18 cellular contexts compared by ENCODE assay signal in genomic region chr1:204950353-204951001, GRCh38.
DNase-seq lines count a peak whose midpoint lies in the region; ATAC-seq, FAIRE-seq and TF ChIP-seq lines count a peak whose summit lies in the region.
"Had no signal": no experiment of that assay in that cellular context is flagged by ENCODE, and none has a peak within 500 bp of the region (broad histone marks: within the 10 kb centered on the region; RNA-seq: fewer than 3 reads in every experiment).

No MANE protein-coding gene starts in this region.

- TF ChIP-seq CTCF in K562 (IDR thresholded peaks at IDR 0.05 in 2 of 3, conservative IDR thresholded peaks at IDR 0.05 in 1 of 3; ENCODE audit: insufficient read depth in 2 of 3, low read depth in 1 of 3, low read length in 3 of 3): no peak
- TF ChIP-seq CTCF in progenitor cell of endocrine pancreas (IDR thresholded peaks at IDR 0.05; ENCODE audit: unreplicated experiment): no peak

- no peaks in the 10 kb centered on the region for H3K9me3 Mint-ChIP-seq in progenitor cell of endocrine pancreas (ENCODE audit: low read depth)

- POLR2A ChIA-PET in K562 (lab: Yijun Ruan, JAX): no interaction called here

- no peak overlapping the region for H3K4me3 ChIP-seq in K562
- H3K4me3 ChIP-seq: PC-9, SJCRH30 had no signal

- DNase-seq in NCI-H82 (lab: John Stamatoyannopoulos, UW): peak; percentile 42
- DNase-seq in NCI-H82 treated with DMSO at 0.1 percent for 48 hours (lab: John Stamatoyannopoulos, UW; ENCODE audit: unreplicated experiment): no peak
- DNase-seq in K562 (ENCODE audit: extremely low read depth in 1 of 4, low spot score in 3 of 4): no peak
- DNase-seq in iPS-NIHi7 (ENCODE audit: extremely low spot score): peak; percentile 62
- DNase-seq in left colon: no peak
- DNase-seq in progenitor cell of endocrine pancreas (ENCODE audit: low spot score, unreplicated experiment): no peak
- DNase-seq in KBM-7: no peak
- DNase-seq: C1 segment of cervical spinal cord, DMS 273 treated with DMSO at 0.1 percent for 48 hours, IMR-90, NCI-H187, NCI-H2171, NCI-H446, NCI-H69, SJCRH30 had no signal

- no peaks in the 10 kb centered on the region for H3K4me1 Mint-ChIP-seq in progenitor cell of endocrine pancreas (ENCODE audit: low read depth)

- H3K36me3 ChIP-seq in K562 (ENCODE audit: control insufficient read depth, insufficient read depth, low read length): no peaks in the 10 kb centered on the region

- H4K20me1 ChIP-seq in K562 (replicated peaks; ENCODE audit: control insufficient read depth, insufficient read depth, low read length): peaks cover 5% of the 10 kb centered on the region; the same call in 1 of the 2 replicates

- BruUV-seq in K562 (replicated peaks; lab: Mats Ljungman, UMichigan): no TSS peak

- no peaks in the 10 kb centered on the region for H3K36me3 Mint-ChIP-seq in progenitor cell of endocrine pancreas (ENCODE audit: insufficient read depth)

- TF ChIP-seq POLR2A in K562 (conservative IDR thresholded peaks at IDR 0.05): no peak

- FAIRE-seq in K562 (lab: Jason Lieb, UNC): no peak
- FAIRE-seq: H54 had no signal

- H2AFZ ChIP-seq in K562 (ENCODE audit: low read depth, low read length): no peak overlapping the region
- H2AFZ ChIP-seq: PC-9 had no signal

- intact Hi-C loops in K562 (cut with micrococcal nuclease): no loop called here
- intact Hi-C loops in left colon (cut with DNase I, micrococcal nuclease): no loop called here

- TF ChIP-seq RAD21 in K562 (CRISPR knock-in tag; conservative IDR thresholded peaks at IDR 0.05 in 1 of 2, IDR thresholded peaks at IDR 0.05 in 1 of 2): no peak

- no peak for TF ChIP-seq EP300 in K562 (IDR thresholded peaks at IDR 0.05; ENCODE audit: low read length)

- H3K9me3 ChIP-seq in K562 (replicated peaks; ENCODE audit: control insufficient read depth, insufficient read depth, low read depth, low read length): no peaks in the 10 kb centered on the region
- H3K9me3 ChIP-seq: SJCRH30 had no signal

- no peak overlapping the region for H3K27ac ChIP-seq in K562 (ENCODE audit: extremely low read depth, low read depth, low read length)
- H3K27ac ChIP-seq: PC-9, SJCRH30 had no signal

- no peak overlapping the region for H3K9ac ChIP-seq in K562 (ENCODE audit: insufficient read depth in 1 of 2, low read depth in 2 of 2, low read length in 2 of 2)

- no peaks in the 10 kb centered on the region for H3K9me1 ChIP-seq in K562 (ENCODE audit: control insufficient read depth, insufficient read depth, low read length)

- no peak overlapping the region for H3K27ac Mint-ChIP-seq in progenitor cell of endocrine pancreas

- H3K4me2 ChIP-seq in K562 (ENCODE audit: insufficient read depth, low read length): no peak overlapping the region
- H3K4me2 ChIP-seq: PC-9 had no signal

- H3K4me3 Mint-ChIP-seq in progenitor cell of endocrine pancreas (ENCODE audit: low read depth): no peak overlapping the region

- in situ Hi-C loops in K562 (cut with MboI) (no loop called here), KBM-7 (cut with MboI; ENCODE audit: low pct_unique_long_range_greater_than_20kb, low sequenced_read_pairs) (no loop called here)

- CTCF ChIA-PET in K562 (lab: Yijun Ruan, JAX; ENCODE audit: low intra/inter-chr PET ratio): no interaction called here

- H3K4me1 ChIP-seq in K562 (replicated peaks in 1 of 2; ENCODE audit: control insufficient read depth in 2 of 2, insufficient read depth in 2 of 2, low read length in 2 of 2): no peaks in the 10 kb centered on the region
- H3K4me1 ChIP-seq: SJCRH30 had no signal

- H3K79me2 ChIP-seq in K562 (ENCODE audit: control insufficient read depth, insufficient read depth, low read length): no peaks in the 10 kb centered on the region

- H3K27me3 ChIP-seq in K562 (ENCODE audit: control insufficient read depth in 2 of 2, insufficient read depth in 2 of 2, low read length in 2 of 2): peaks cover 26 to 73% of the 10 kb centered on the region in 2 experiments; a peak in 4 of 5 replicates
- H3K27me3 ChIP-seq: SJCRH30 had no signal

- WGBS in K562 (ENCODE audit: insufficient coverage, low coverage, missing lambda C conversion rate): 0% methylated on average over 12 of the region's 13 CpGs

- no peak; the same call in 2 of the 3 replicates for ATAC-seq in K562
- no peak for ATAC-seq in left colon
- no peak for ATAC-seq in GM19397 (IDR thresholded peaks at IDR 0.05; ENCODE audit: unreplicated experiment)

- peaks cover 17% of the 10 kb centered on the region for H3K27me3 Mint-ChIP-seq in progenitor cell of endocrine pancreas

TF ChIP-seq in K562, 482 proteins besides CTCF, POLR2A, EP300 and RAD21:
- TF ChIP-seq SIX5 (IDR thresholded peaks at IDR 0.05; ENCODE audit: borderline replicate concordance in 1 of 2, insufficient read depth in 1 of 2, low read depth in 1 of 2, low read length in 2 of 2) (no peak), L3MBTL2 (IDR thresholded peaks at IDR 0.05) (peak; percentile 43)
TF ChIP-seq in K562: peak in this region for 1.

Comparison
In these comparisons a context has a peak if more than half of its experiments do, and no peak if none do; other contexts are left out.
1. DNase-seq: peak in NCI-H82 (single experiment) and iPS-NIHi7 (single experiment); none in NCI-H82 treated with DMSO at 0.1 percent for 48 hours (single experiment), K562 (0 of 4), left colon (0 of 2), progenitor cell of endocrine pancreas (single experiment) and KBM-7 (single experiment).